Comparison of ENCODE assay signal across 32 cellular contexts in the genomic region with DNA sequence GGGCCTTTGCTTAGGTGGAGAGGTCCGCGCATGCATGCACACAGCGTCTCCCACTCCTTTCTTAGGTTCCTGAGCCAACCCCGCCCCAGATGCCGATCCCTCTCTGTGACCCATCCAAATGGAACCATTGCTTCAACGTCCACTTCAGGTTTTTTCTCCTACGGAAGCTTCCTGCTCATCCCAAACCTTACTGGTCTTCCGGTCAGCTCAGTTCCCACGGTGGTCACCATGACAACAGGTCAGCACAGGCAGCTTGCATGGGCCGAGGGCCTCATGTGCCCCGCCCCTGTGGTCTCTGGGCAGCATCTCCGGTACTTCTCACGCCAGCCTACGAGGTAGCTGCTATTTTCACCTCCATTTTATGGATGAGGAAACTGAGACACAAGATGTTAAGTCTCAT.
"Had no signal": no experiment of that assay in that cellular context is flagged by ENCODE, and none has a peak within 500 bp of the region (broad histone marks: within the 10 kb centered on the region; RNA-seq: fewer than 3 reads in every experiment).

No MANE protein-coding gene starts in this region.

- H3K27me3 ChIP-seq: brain microvascular endothelial cell, foreskin keratinocyte, left lung, pancreas, sigmoid colon, upper lobe of right lung had no signal

- ATAC-seq: activated CD4-positive, CD25-positive, alpha-beta regulatory T cell treated with anti-CD3 and anti-CD28 coated beads, Interleukin-2, amount 50 U/mL, for 24 hours; foreskin keratinocyte; heart right ventricle; lower lobe of right lung; mucosa of descending colon; natural killer cell treated with Interleukin-12 subunit alpha and Interleukin-12 subunit beta and Interleukin-15 and Interleukin-18, amount 100 ng/mL, for 72 hours; pancreas; upper lobe of right lung had no signal

- H3K36me3 ChIP-seq: brain microvascular endothelial cell, esophagus muscularis mucosa, heart right ventricle, left lung, lower lobe of right lung, pancreas, prostate gland, sigmoid colon, upper lobe of right lung, WERI-Rb-1 had no signal

- H3K4me1 ChIP-seq: esophagus muscularis mucosa, foreskin keratinocyte, heart right ventricle, left lung, lower lobe of right lung, pancreas, prostate gland, upper lobe of right lung had no signal

- H3K27ac Mint-ChIP-seq: activated CD4-positive, alpha-beta memory T cell treated with anti-CD3 and anti-CD28 coated beads for 36 hours; activated naive CD4-positive, alpha-beta T cell treated with anti-CD3 and anti-CD28 coated beads, Interleukin-2, amount 10 ng/mL, durations not matched to agents 7 days and 5 days; activated naive CD8-positive, alpha-beta T cell treated with anti-CD3 and anti-CD28 coated beads, Interleukin-2, amount 10 ng/mL, durations not matched to agents 7 days and 5 days; activated T-helper 1 cell treated with anti-CD3 and anti-CD28 coated beads, Interleukin-12 subunit alpha, Interleukin-12 subunit beta, Interleukin-2, Interleukin-4 antibody, amounts not matched to agents 30 ng/mL and 10 ng/mL and 1 ng/mL, durations not matched to agents 14 hours and 24 hours and 36 hours; dendritic cell treated with granulocyte-macrophage colony-stimulating factor and Interleukin-4, amounts not matched to agents 40 ng/mL and 50 ng/mL, for 4 days; natural killer cell treated with Interleukin-12 subunit alpha and Interleukin-12 subunit beta and Interleukin-15 and Interleukin-18, amount 100 ng/mL, for 72 hours; stimulated activated effector memory CD8-positive, alpha-beta T cell treated with anti-CD3 and anti-CD28 coated beads, Interleukin-12 subunit alpha, Interleukin-12 subunit beta, amount 100 ng/mL, for 72 hours; stimulated activated naive CD8-positive, alpha-beta T cell treated with anti-CD3 and anti-CD28 coated beads, Interleukin-15, Interleukin-2, amounts not matched to agents 100 ng/mL and 50 ng/mL, for 24 hours had no signal

- H3K9me3 ChIP-seq: esophagus muscularis mucosa, heart right ventricle, left lung, lower lobe of right lung, mucosa of descending colon, pancreas, prostate gland, sigmoid colon, upper lobe of right lung had no signal

- H3K4me3 Mint-ChIP-seq: activated CD4-positive, alpha-beta memory T cell treated with anti-CD3 and anti-CD28 coated beads for 36 hours; activated naive CD4-positive, alpha-beta T cell treated with anti-CD3 and anti-CD28 coated beads, Interleukin-2, amount 10 ng/mL, durations not matched to agents 7 days and 5 days; activated naive CD8-positive, alpha-beta T cell treated with anti-CD3 and anti-CD28 coated beads, Interleukin-2, amount 10 ng/mL, durations not matched to agents 7 days and 5 days; activated T-helper 1 cell treated with anti-CD3 and anti-CD28 coated beads, Interleukin-12 subunit alpha, Interleukin-12 subunit beta, Interleukin-2, Interleukin-4 antibody, amounts not matched to agents 30 ng/mL and 10 ng/mL and 1 ng/mL, durations not matched to agents 14 hours and 24 hours and 36 hours; dendritic cell treated with granulocyte-macrophage colony-stimulating factor and Interleukin-4, amounts not matched to agents 40 ng/mL and 50 ng/mL, for 4 days; natural killer cell treated with Interleukin-12 subunit alpha and Interleukin-12 subunit beta and Interleukin-15 and Interleukin-18, amount 100 ng/mL, for 72 hours; stimulated activated effector memory CD8-positive, alpha-beta T cell treated with anti-CD3 and anti-CD28 coated beads, Interleukin-12 subunit alpha, Interleukin-12 subunit beta, amount 100 ng/mL, for 72 hours; stimulated activated naive CD8-positive, alpha-beta T cell treated with anti-CD3 and anti-CD28 coated beads, Interleukin-15, Interleukin-2, amounts not matched to agents 100 ng/mL and 50 ng/mL, for 24 hours had no signal

- DNase-seq: activated CD4-positive, alpha-beta memory T cell treated with anti-CD3 and anti-CD28 coated beads for 36 hours; activated CD4-positive, alpha-beta T cell treated with anti-CD3 and anti-CD28 coated beads for 48 hours; activated CD8-positive, alpha-beta memory T cell treated with anti-CD3 and anti-CD28 coated beads, Interleukin-2, amount 50 U/mL, for 4 hours; activated effector memory CD4-positive, alpha-beta T cell treated with anti-CD3 and anti-CD28 coated beads, Interleukin-2, amount 50 U/mL, for 16 hours; activated naive CD4-positive, alpha-beta T cell treated with anti-CD3 and anti-CD28 coated beads, Interleukin-2, amount 10 ng/mL, durations not matched to agents 7 days and 5 days; activated naive CD8-positive, alpha-beta T cell treated with anti-CD3 and anti-CD28 coated beads, Interleukin-2, amount 10 ng/mL, durations not matched to agents 7 days and 5 days; activated T-cell treated with anti-CD3 and anti-CD28 coated beads, Interleukin-2, amount 50 U/mL, for 1 hour; brain microvascular endothelial cell; foreskin keratinocyte; heart right ventricle; kidney glomerular epithelial cell; left lung; lower lobe of right lung; mucosa of descending colon; nucleus accumbens; pancreas; retina; sigmoid colon; small intestine; stimulated activated CD4-positive, alpha-beta T cell treated with anti-CD3 and anti-CD28 coated beads, Interleukin-4, amount 100 ng/mL, for 24 hours; T-helper 1 cell; T-helper 9 cell; upper lobe of right lung; WERI-Rb-1 had no signal

- H3K27ac ChIP-seq: brain microvascular endothelial cell, esophagus muscularis mucosa, foreskin keratinocyte, heart right ventricle, left lung, lower lobe of right lung, pancreas, prostate gland, sigmoid colon, upper lobe of right lung, WERI-Rb-1 had no signal

- H3K9me3 Mint-ChIP-seq: activated CD4-positive, alpha-beta memory T cell treated with anti-CD3 and anti-CD28 coated beads for 36 hours; activated naive CD4-positive, alpha-beta T cell treated with anti-CD3 and anti-CD28 coated beads, Interleukin-2, amount 10 ng/mL, durations not matched to agents 7 days and 5 days; activated naive CD8-positive, alpha-beta T cell treated with anti-CD3 and anti-CD28 coated beads, Interleukin-2, amount 10 ng/mL, durations not matched to agents 7 days and 5 days; activated T-helper 1 cell treated with anti-CD3 and anti-CD28 coated beads, Interleukin-12 subunit alpha, Interleukin-12 subunit beta, Interleukin-2, Interleukin-4 antibody, amounts not matched to agents 30 ng/mL and 10 ng/mL and 1 ng/mL, durations not matched to agents 14 hours and 24 hours and 36 hours; dendritic cell treated with granulocyte-macrophage colony-stimulating factor and Interleukin-4, amounts not matched to agents 40 ng/mL and 50 ng/mL, for 4 days; natural killer cell treated with Interleukin-12 subunit alpha and Interleukin-12 subunit beta and Interleukin-15 and Interleukin-18, amount 100 ng/mL, for 72 hours; stimulated activated effector memory CD8-positive, alpha-beta T cell treated with anti-CD3 and anti-CD28 coated beads, Interleukin-12 subunit alpha, Interleukin-12 subunit beta, amount 100 ng/mL, for 72 hours; stimulated activated naive CD8-positive, alpha-beta T cell treated with anti-CD3 and anti-CD28 coated beads, Interleukin-15, Interleukin-2, amounts not matched to agents 100 ng/mL and 50 ng/mL, for 24 hours had no signal

- H3K36me3 Mint-ChIP-seq: activated CD4-positive, alpha-beta memory T cell treated with anti-CD3 and anti-CD28 coated beads for 36 hours; activated naive CD4-positive, alpha-beta T cell treated with anti-CD3 and anti-CD28 coated beads, Interleukin-2, amount 10 ng/mL, durations not matched to agents 7 days and 5 days; activated naive CD8-positive, alpha-beta T cell treated with anti-CD3 and anti-CD28 coated beads, Interleukin-2, amount 10 ng/mL, durations not matched to agents 7 days and 5 days; natural killer cell treated with Interleukin-12 subunit alpha and Interleukin-12 subunit beta and Interleukin-15 and Interleukin-18, amount 100 ng/mL, for 72 hours; stimulated activated effector memory CD8-positive, alpha-beta T cell treated with anti-CD3 and anti-CD28 coated beads, Interleukin-12 subunit alpha, Interleukin-12 subunit beta, amount 100 ng/mL, for 72 hours had no signal

- H3K4me1 Mint-ChIP-seq: activated naive CD4-positive, alpha-beta T cell treated with anti-CD3 and anti-CD28 coated beads, Interleukin-2, amount 10 ng/mL, durations not matched to agents 7 days and 5 days; activated naive CD8-positive, alpha-beta T cell treated with anti-CD3 and anti-CD28 coated beads, Interleukin-2, amount 10 ng/mL, durations not matched to agents 7 days and 5 days; stimulated activated effector memory CD8-positive, alpha-beta T cell treated with anti-CD3 and anti-CD28 coated beads, Interleukin-12 subunit alpha, Interleukin-12 subunit beta, amount 100 ng/mL, for 72 hours had no signal

- H3K4me3 ChIP-seq: esophagus muscularis mucosa, heart right ventricle, left lung, lower lobe of right lung, mucosa of descending colon, pancreas, prostate gland, sigmoid colon, upper lobe of right lung had no signal

- H3K27me3 Mint-ChIP-seq: activated CD4-positive, alpha-beta memory T cell treated with anti-CD3 and anti-CD28 coated beads for 36 hours had no signal
